Comparison of ENCODE assay signal across 15 cellular contexts in the genomic region with DNA sequence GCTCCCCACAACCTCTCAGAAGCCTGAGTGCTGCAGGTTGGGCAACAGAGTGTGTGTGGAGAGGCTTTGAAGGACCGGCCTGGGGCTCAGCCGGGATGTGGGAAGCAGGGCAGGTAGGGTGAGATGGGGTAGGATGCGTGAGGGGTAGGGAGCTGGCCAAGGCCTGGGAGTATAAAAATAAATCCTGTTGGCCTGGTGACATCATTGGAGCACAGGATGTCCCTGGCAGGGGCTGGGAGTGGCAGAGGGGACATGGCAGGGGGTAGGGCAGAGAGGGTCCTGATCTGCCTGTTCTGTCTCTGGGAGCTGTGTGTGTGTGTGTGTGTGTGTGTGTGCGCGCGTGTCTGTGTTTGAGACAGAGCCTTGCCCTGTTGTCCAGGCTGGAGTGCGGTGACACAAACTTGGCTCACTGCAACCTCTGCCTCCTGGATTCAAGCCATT. TPM values are rescaled to one million over a fixed set of nuclear protein-coding genes. Genes with fewer than 3 reads are reported as not detected.
A peak's percentile ranks its signal among the peaks of the same experiment; 100 is the strongest.
DNase-seq lines count a peak whose midpoint lies in the region; ATAC-seq and TF ChIP-seq lines count a peak whose summit lies in the region.
"Had no signal": no experiment of that assay in that cellular context is flagged by ENCODE, and none has a peak within 500 bp of the region (broad histone marks: within the 10 kb centered on the region; RNA-seq: fewer than 3 reads in every experiment).

No MANE protein-coding gene starts in this region.

- no peak overlapping the region for H3K4me3 ChIP-seq in CD8-positive, alpha-beta memory T cell (ENCODE audit: low read length)

- H3K27ac Mint-ChIP-seq in CD8-positive, alpha-beta memory T cell = peak overlapping the region in 7 of 8 donors; percentile 63 to 100 (median 72)
- H3K27ac Mint-ChIP-seq in activated naive CD8-positive, alpha-beta T cell treated with anti-CD3 and anti-CD28 coated beads, Interleukin-2, amount 50 U/mL, for 24 hours = peak overlapping the region; percentile 65
- H3K27ac Mint-ChIP-seq in stimulated activated naive B cell treated with anti-CD40 and anti-IgM and Interleukin-4, amounts not matched to agents 10 μg/mL and 1 μg/mL and 100 μg/mL, for 72 hours = peak overlapping the region; percentile 70
- H3K27ac Mint-ChIP-seq: WTC11 had no signal

- in situ Hi-C loops in GM13976 (cut with MboI; ENCODE audit: low sequenced_read_pairs, unreplicated experiment) (no loop called here), ACHN (cut with HindIII; ENCODE audit: low pct_ligation_motif_present, low pct_unique_long_range_greater_than_20kb, low sequenced_read_pairs) (no loop called here)

- peaks cover 18 to 35% (median 24%) of the 10 kb centered on the region in 3 donors for H3K4me1 Mint-ChIP-seq in CD8-positive, alpha-beta memory T cell
- peaks cover 38% of the 10 kb centered on the region for H3K4me1 Mint-ChIP-seq in activated naive CD8-positive, alpha-beta T cell treated with anti-CD3 and anti-CD28 coated beads, Interleukin-2, amount 50 U/mL, for 24 hours
- peaks cover 31 to 40% of the 10 kb centered on the region in 2 donors for H3K4me1 Mint-ChIP-seq in stimulated activated naive B cell treated with anti-CD40 and anti-IgM and Interleukin-4, amounts not matched to agents 10 μg/mL and 1 μg/mL and 100 μg/mL, for 72 hours

- no peaks in the 10 kb centered on the region for H3K9me3 Mint-ChIP-seq in CD8-positive, alpha-beta memory T cell
- no peaks in the 10 kb centered on the region for H3K9me3 Mint-ChIP-seq in activated naive CD8-positive, alpha-beta T cell treated with anti-CD3 and anti-CD28 coated beads, Interleukin-2, amount 50 U/mL, for 24 hours
- H3K9me3 Mint-ChIP-seq in stimulated activated naive B cell treated with anti-CD40 and anti-IgM and Interleukin-4, amounts not matched to agents 10 μg/mL and 1 μg/mL and 100 μg/mL, for 72 hours = no peaks in the 10 kb centered on the region
- H3K9me3 Mint-ChIP-seq: activated naive CD4-positive, alpha-beta T cell treated with anti-CD3 and anti-CD28 coated beads, Interleukin-2, amount 10 ng/mL, durations not matched to agents 7 days and 5 days; WTC11 had no signal

- POLR2A ChIA-PET in CD8-positive, alpha-beta memory T cell (lab: Charles Lee) = no interaction called here

- peak overlapping the region in 1 of 7 donors; percentile 60 for H3K4me3 Mint-ChIP-seq in CD8-positive, alpha-beta memory T cell
- no peak overlapping the region for H3K4me3 Mint-ChIP-seq in activated naive CD8-positive, alpha-beta T cell treated with anti-CD3 and anti-CD28 coated beads, Interleukin-2, amount 50 U/mL, for 24 hours
- no peak overlapping the region for H3K4me3 Mint-ChIP-seq in stimulated activated naive B cell treated with anti-CD40 and anti-IgM and Interleukin-4, amounts not matched to agents 10 μg/mL and 1 μg/mL and 100 μg/mL, for 72 hours
- H3K4me3 Mint-ChIP-seq: activated naive CD4-positive, alpha-beta T cell treated with anti-CD3 and anti-CD28 coated beads, Interleukin-2, amount 10 ng/mL, durations not matched to agents 7 days and 5 days; WTC11 had no signal

- H3K36me3 Mint-ChIP-seq in CD8-positive, alpha-beta memory T cell = peaks cover 0 to 8% (median 0%) of the 10 kb centered on the region in 3 donors
- peaks cover 8% of the 10 kb centered on the region for H3K36me3 Mint-ChIP-seq in activated naive CD8-positive, alpha-beta T cell treated with anti-CD3 and anti-CD28 coated beads, Interleukin-2, amount 50 U/mL, for 24 hours (ENCODE audit: low read depth)
- H3K36me3 Mint-ChIP-seq in stimulated activated naive B cell treated with anti-CD40 and anti-IgM and Interleukin-4, amounts not matched to agents 10 μg/mL and 1 μg/mL and 100 μg/mL, for 72 hours = no peaks in the 10 kb centered on the region
- H3K36me3 Mint-ChIP-seq: WTC11 had no signal

- no peaks in the 10 kb centered on the region for H3K9me3 ChIP-seq in CD8-positive, alpha-beta memory T cell (ENCODE audit: low read length)

- CTCF ChIA-PET in CD8-positive, alpha-beta memory T cell (lab: Charles Lee) = interaction anchor here (1.1 to 1.6 kb wide), 7 partner anchors 36 to 124 kb away, joined by 3 to 7 read pairs (median 4); a partner anchor contains a TSS

- H3K27me3 Mint-ChIP-seq in CD8-positive, alpha-beta memory T cell = peaks cover 0 to 2% of the 10 kb centered on the region in 2 donors
- H3K27me3 Mint-ChIP-seq in activated naive CD8-positive, alpha-beta T cell treated with anti-CD3 and anti-CD28 coated beads, Interleukin-2, amount 50 U/mL, for 24 hours = no peaks in the 10 kb centered on the region
- H3K27me3 Mint-ChIP-seq in stimulated activated naive B cell treated with anti-CD40 and anti-IgM and Interleukin-4, amounts not matched to agents 10 μg/mL and 1 μg/mL and 100 μg/mL, for 72 hours = no peaks in the 10 kb centered on the region
- H3K27me3 Mint-ChIP-seq: activated naive CD4-positive, alpha-beta T cell treated with anti-CD3 and anti-CD28 coated beads, Interleukin-2, amount 10 ng/mL, durations not matched to agents 7 days and 5 days had no signal

- TF ChIP-seq CTCF in GM13976 (IDR thresholded peaks at IDR 0.05; ENCODE audit: borderline replicate concordance, control extremely low read depth, extremely low read depth, insufficient read depth, missing control alignments) = no peak

- no peaks in the 10 kb centered on the region for H3K27me3 ChIP-seq in CD8-positive, alpha-beta memory T cell (ENCODE audit: insufficient read depth, low read length, poor library complexity, severe bottlenecking)
- no peaks in the 10 kb centered on the region for H3K27me3 ChIP-seq in layer of hippocampus (ENCODE audit: control insufficient read depth, insufficient read depth, low read length)

- no peaks in the 10 kb centered on the region for H3K36me3 ChIP-seq in CD8-positive, alpha-beta memory T cell (ENCODE audit: insufficient read depth, low read length)

- no peak overlapping the region for H3K27ac ChIP-seq in CD8-positive, alpha-beta memory T cell (ENCODE audit: low read depth, low read length)
- H3K27ac ChIP-seq in layer of hippocampus (ENCODE audit: low read depth, low read length) = peak overlapping the region; percentile 98

- ATAC-seq in activated naive CD8-positive, alpha-beta T cell treated with anti-CD3 and anti-CD28 coated beads, Interleukin-2, amount 50 U/mL, for 24 hours = no peak
- ATAC-seq in stimulated activated naive B cell treated with anti-CD40 and anti-IgM and Interleukin-4, amounts not matched to agents 10 μg/mL and 1 μg/mL and 100 μg/mL, for 72 hours (replicated peaks) = no peak

- DNase-seq in CD8-positive, alpha-beta memory T cell = no peak
- no peak for DNase-seq in activated naive CD8-positive, alpha-beta T cell treated with anti-CD3 and anti-CD28 coated beads, Interleukin-2, amount 50 U/mL, for 24 hours
- no peak for DNase-seq in stimulated activated naive B cell treated with anti-CD40 and anti-IgM and Interleukin-4, amounts not matched to agents 10 μg/mL and 1 μg/mL and 100 μg/mL, for 72 hours
- DNase-seq in iPS-NIHi11 (ENCODE audit: low spot score) = no peak
- DNase-seq in GM13976 (ENCODE audit: low spot score) = no peak
- DNase-seq in OCI-M1 (lab: John Stamatoyannopoulos, UW) = no peak
- DNase-seq in ACHN = no peak
- DNase-seq: activated naive CD4-positive, alpha-beta T cell treated with anti-CD3 and anti-CD28 coated beads, Interleukin-2, amount 10 ng/mL, durations not matched to agents 7 days and 5 days; Calu3; effector CD4-positive, alpha-beta T cell; Kasumi-1; NCI-H345; stimulated activated naive CD4-positive, alpha-beta T cell had no signal

- H3K4me1 ChIP-seq in CD8-positive, alpha-beta memory T cell (ENCODE audit: insufficient read depth, low read length) = peaks cover 30% of the 10 kb centered on the region

RNA-seq across cellular contexts. Expression of a gene that starts 28.6 kb away (rescaled TPM):
- 1 to 10 TPM; 1.8 to 3.5 TPM for total RNA-seq in CD8-positive, alpha-beta memory T cell
- polyA plus RNA-seq in CD8-positive, alpha-beta memory T cell = 5.3 TPM

RNA-seq across cellular contexts. Expression of a gene that starts 36.3 kb away (rescaled TPM):
- total RNA-seq in CD8-positive, alpha-beta memory T cell = 10 to 100 TPM; 56.4 to 59.8 TPM
- polyA plus RNA-seq in CD8-positive, alpha-beta memory T cell = 24.8 TPM

RNA-seq across cellular contexts. Expression of a gene that starts 58.2 kb away (rescaled TPM):
- total RNA-seq in CD8-positive, alpha-beta memory T cell = 100 to 1,000 TPM; 120 to 125 TPM
- polyA plus RNA-seq in CD8-positive, alpha-beta memory T cell = 24.9 TPM

RNA-seq across cellular contexts. Expression of a gene that starts 58.6 kb away (rescaled TPM):
- 100 to 1,000 TPM; 112 to 114 TPM for total RNA-seq in CD8-positive, alpha-beta memory T cell
- 92.5 TPM for polyA plus RNA-seq in CD8-positive, alpha-beta memory T cell
